Comparison of ENCODE assay signal across 1 cellular context in genomic region chr18:23994361-23994902, GRCh38.
TF ChIP-seq lines count a peak whose summit lies in the region.

No MANE protein-coding gene starts in this region.

TF ChIP-seq in WTC11, 78 proteins besides CTCF, POLR2A, EP300 and RAD21 (continued from another document):
- TF ChIP-seq ATF6 (CRISPR knock-in tag; IDR thresholded peaks at IDR 0.05): no peak
- TF ChIP-seq MXD4 (CRISPR knock-in tag; IDR thresholded peaks at IDR 0.05; ENCODE audit: borderline replicate concordance): no peak
- no peak for TF ChIP-seq GRHL2 (CRISPR knock-in tag; IDR thresholded peaks at IDR 0.05; ENCODE audit: insufficient replicate concordance, severe bottlenecking)
- no peak for TF ChIP-seq ZNF317 (CRISPR knock-in tag; IDR thresholded peaks at IDR 0.05; ENCODE audit: borderline replicate concordance, low read depth)
- TF ChIP-seq STAT6 (CRISPR knock-in tag; conservative IDR thresholded peaks at IDR 0.05; ENCODE audit: low read depth): no peak
- no peak for TF ChIP-seq NR3C1 (CRISPR knock-in tag; conservative IDR thresholded peaks at IDR 0.05; ENCODE audit: low read depth)
- no peak for TF ChIP-seq SOX15 (CRISPR knock-in tag; IDR thresholded peaks at IDR 0.05)
- TF ChIP-seq ZNF512 (CRISPR knock-in tag; IDR thresholded peaks at IDR 0.05; ENCODE audit: borderline replicate concordance): no peak
- TF ChIP-seq FOXP4 (CRISPR knock-in tag; IDR thresholded peaks at IDR 0.05): no peak
